In the genomic region with DNA sequence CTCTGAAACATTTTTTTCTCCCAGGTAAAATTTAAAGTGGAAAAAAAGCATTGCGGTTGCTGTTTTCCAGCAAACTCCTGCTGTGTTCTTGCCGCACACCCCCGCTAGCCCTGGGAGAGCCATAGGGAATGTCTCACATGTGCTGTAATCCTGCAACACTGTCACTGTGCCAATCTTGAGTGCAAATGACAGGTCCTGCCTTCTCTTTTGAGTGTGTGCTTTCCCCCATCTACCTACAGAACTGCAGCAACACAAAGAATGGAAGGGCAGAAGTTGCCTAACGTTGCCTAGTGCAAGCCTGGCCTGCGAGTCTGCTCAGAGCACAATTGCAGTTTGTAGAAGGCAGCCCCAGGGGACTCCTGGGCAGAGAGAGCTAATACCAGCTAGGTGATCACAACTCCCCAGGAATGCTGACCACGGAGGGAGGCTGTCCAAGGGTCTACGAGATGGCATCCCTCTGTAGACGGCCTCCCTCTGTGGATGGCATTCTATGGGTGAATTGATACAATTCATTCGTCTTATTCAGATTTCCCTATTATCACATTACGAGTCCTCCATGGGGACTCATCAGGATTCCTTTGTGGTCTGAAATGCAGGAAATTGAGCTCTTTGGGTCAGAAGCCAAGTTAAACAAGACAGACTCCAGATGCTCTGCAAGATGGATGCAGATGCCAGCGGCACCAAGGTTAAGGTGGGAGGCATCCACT, we compare ENCODE assay signal across 12 cellular contexts.
A peak's percentile ranks its signal among the peaks of the same experiment; 100 is the strongest.
DNase-seq lines count a peak whose midpoint lies in the region; ATAC-seq and TF ChIP-seq lines count a peak whose summit lies in the region.
"Had no signal": no experiment of that assay in that cellular context is flagged by ENCODE, and none has a peak within 500 bp of the region (broad histone marks: within the 10 kb centered on the region; RNA-seq: fewer than 3 reads in every experiment).

No MANE protein-coding gene starts in this region.

- H4K8ac ChIP-seq in trophoblast cell (ENCODE audit: low read depth, low read length), result no peak overlapping the region

- no peaks in the 10 kb centered on the region for H3K9me3 ChIP-seq in GM23248 (ENCODE audit: low read depth)
- H3K9me3 ChIP-seq in SK-N-SH, result no peaks in the 10 kb centered on the region
- H3K9me3 ChIP-seq in trophoblast cell (ENCODE audit: insufficient read depth, low read depth, low read length), result no peaks in the 10 kb centered on the region

- H3K4me2 ChIP-seq in GM23248 (ENCODE audit: unreplicated experiment) (peak overlapping the region; percentile 17), SK-N-SH (peak overlapping the region; percentile 54; the same call in 1 of the 2 replicates), trophoblast cell (ENCODE audit: low read length) (no peak overlapping the region)
- H3K4me2 ChIP-seq: PC-9 had no signal

- no peak overlapping the region for H2BK5ac ChIP-seq in trophoblast cell (ENCODE audit: low read depth, low read length, poor library complexity)

- in situ Hi-C loops in GM23248 (cut with MboI), result no loop called here

- no peak overlapping the region for H3K18ac ChIP-seq in trophoblast cell (ENCODE audit: low read length)

- H4K20me1 ChIP-seq in GM23248 (ENCODE audit: insufficient read depth) (no peaks in the 10 kb centered on the region), SK-N-SH (ENCODE audit: insufficient read depth) (no peaks in the 10 kb centered on the region)

- POLR2A ChIA-PET in SK-N-SH (lab: Yijun Ruan, JAX), result no interaction called here

- no peak overlapping the region for H3K4me3 ChIP-seq in GM23248
- no peak overlapping the region for H3K4me3 ChIP-seq in SK-N-SH (ENCODE audit: low read depth in 2 of 2, low read length in 1 of 2)
- H3K4me3 ChIP-seq in fibroblast of pulmonary artery (replicated peaks; ENCODE audit: low read depth, low read length), result no peak overlapping the region
- no peak overlapping the region for H3K4me3 ChIP-seq in trophoblast cell (ENCODE audit: low read depth, low read length)
- H3K4me3 ChIP-seq: PC-9 had no signal

- H3K4me1 ChIP-seq in GM23248 (ENCODE audit: insufficient read depth) (peaks cover 53% of the 10 kb centered on the region), SK-N-SH (ENCODE audit: control insufficient read depth in 1 of 2, insufficient read depth in 2 of 2, low read depth in 1 of 2, low read length in 1 of 2) (peaks cover 32 to 53% of the 10 kb centered on the region in 2 experiments), trophoblast cell (ENCODE audit: control insufficient read depth in 1 of 2, insufficient read depth in 2 of 2, low read length in 2 of 2) (peaks cover 7 to 11% of the 10 kb centered on the region in 2 experiments)

- H3K79me1 ChIP-seq in trophoblast cell (ENCODE audit: low read length), result peaks cover 3% of the 10 kb centered on the region

- WGBS in GM23248 (ENCODE audit: low coverage in 1 of 2, low lambda C conversion rate in 2 of 2, missing lambda C conversion rate in 2 of 2), 2 experiments, result 43 to 44% methylated on average over 11 of the region's 11 CpGs
- 26% methylated on average over 10 of the region's 11 CpGs for WGBS in SK-N-SH (ENCODE audit: low lambda C conversion rate)
- no CpG with 5 or more reads among the region's 11 CpGs for WGBS in trophoblast cell (ENCODE audit: extremely low coverage, insufficient coverage, insufficient read length)

- no peaks in the 10 kb centered on the region for H3K36me3 ChIP-seq in GM23248 (ENCODE audit: low read depth)
- no peaks in the 10 kb centered on the region for H3K36me3 ChIP-seq in SK-N-SH (replicated peaks in 1 of 2; ENCODE audit: control insufficient read depth in 1 of 2, insufficient read depth in 2 of 2, low read length in 1 of 2)
- H3K36me3 ChIP-seq in trophoblast cell (ENCODE audit: control insufficient read depth in 1 of 2, insufficient read depth in 2 of 2, low read length in 2 of 2), result no peaks in the 10 kb centered on the region

- H3K9ac ChIP-seq in GM23248 (no peak overlapping the region), SK-N-SH (peak overlapping the region; percentile 13; the same call in 1 of the 2 replicates), trophoblast cell (ENCODE audit: low read length) (no peak overlapping the region)

- H3K4ac ChIP-seq in trophoblast cell (ENCODE audit: low read depth, low read length), result no peak overlapping the region

- peak overlapping the region; percentile 16; the same call in 1 of the 2 replicates for H3K27ac ChIP-seq in GM23248
- peak overlapping the region; percentile 66 to 80 for H3K27ac ChIP-seq in SK-N-SH (ENCODE audit: low read depth in 2 of 2, low read length in 1 of 2)
- no peak overlapping the region for H3K27ac ChIP-seq in trophoblast cell (ENCODE audit: low read depth, low read length)
- H3K27ac ChIP-seq: PC-9 had no signal

- ATAC-seq in HG02852 (IDR thresholded peaks at IDR 0.05; ENCODE audit: unreplicated experiment) (no peak), HG03469 (IDR thresholded peaks at IDR 0.05; ENCODE audit: unreplicated experiment) (no peak), GM19324 (IDR thresholded peaks at IDR 0.05; ENCODE audit: low FRiP score, unreplicated experiment) (no peak)
- ATAC-seq: activated T-cell treated with anti-CD3 and anti-CD28 coated beads, Interleukin-2, amount 50 U/mL, for 72 hours had no signal

- no peak overlapping the region for H2AK5ac ChIP-seq in trophoblast cell (ENCODE audit: low read length)

- DNase-seq in GM23248 (peak; percentile 79), SK-N-SH (no peak), fibroblast of pulmonary artery (ENCODE audit: low read depth) (peak; percentile 64), trophoblast cell (no peak), pons (ENCODE audit: low spot score) (no peak)
- DNase-seq: activated T-cell treated with anti-CD3 and anti-CD28 coated beads, Interleukin-2, amount 50 U/mL, for 72 hours; NCI-H187 treated with DMSO at 0.1 percent for 48 hours; stimulated activated naive CD4-positive, alpha-beta T cell had no signal

- no peak for TF ChIP-seq CTCF in SK-N-SH (IDR thresholded peaks at IDR 0.05)
- no peak for TF ChIP-seq CTCF in fibroblast of pulmonary artery (IDR thresholded peaks at IDR 0.05; ENCODE audit: low read length, missing control alignments)

- no peak overlapping the region for H2BK12ac ChIP-seq in trophoblast cell (ENCODE audit: low read length)

- H3K14ac ChIP-seq in trophoblast cell (ENCODE audit: low read length), result peak overlapping the region; percentile 6

- no peak overlapping the region for H3K23ac ChIP-seq in trophoblast cell (ENCODE audit: low read length)

- H3K27me3 ChIP-seq in GM23248 (replicated peaks; ENCODE audit: insufficient read depth) (no peaks in the 10 kb centered on the region), SK-N-SH (ENCODE audit: insufficient read depth) (no peaks in the 10 kb centered on the region), trophoblast cell (ENCODE audit: insufficient read depth, low read length) (no peaks in the 10 kb centered on the region)

- CTCF ChIA-PET in SK-N-SH (lab: Yijun Ruan, JAX), result no interaction called here

- H4K12ac ChIP-seq in trophoblast cell (ENCODE audit: low read depth, low read length), result no peak overlapping the region

- H4K91ac ChIP-seq in trophoblast cell (ENCODE audit: low read depth, low read length), result no peak overlapping the region

- H3K9me2 ChIP-seq in GM23248 (ENCODE audit: insufficient read depth) (no peaks in the 10 kb centered on the region), SK-N-SH (no peaks in the 10 kb centered on the region)

- peaks cover 43% of the 10 kb centered on the region for H3F3A ChIP-seq in GM23248 (ENCODE audit: insufficient read depth)
- peaks cover 23% of the 10 kb centered on the region for H3F3A ChIP-seq in SK-N-SH (replicated peaks; ENCODE audit: insufficient read depth)

- peak; percentile 62 to 97 for TF ChIP-seq EP300 in SK-N-SH (IDR thresholded peaks at IDR 0.05; ENCODE audit: borderline replicate concordance in 1 of 2, low read depth in 1 of 2, low read length in 1 of 2)

- H2AFZ ChIP-seq in GM23248, result no peak overlapping the region
- peak overlapping the region; percentile 44; the same call in 1 of the 2 replicates for H2AFZ ChIP-seq in SK-N-SH (ENCODE audit: low read depth)
- no peak overlapping the region for H2AFZ ChIP-seq in trophoblast cell (ENCODE audit: insufficient read depth, low read length, poor library complexity)
- H2AFZ ChIP-seq: PC-9 had no signal

- H3K79me2 ChIP-seq in GM23248 (ENCODE audit: insufficient read depth) (no peaks in the 10 kb centered on the region), SK-N-SH (ENCODE audit: insufficient read depth) (no peaks in the 10 kb centered on the region), trophoblast cell (ENCODE audit: control insufficient read depth, insufficient read depth, low read length, poor library complexity) (no peaks in the 10 kb centered on the region)

- TF ChIP-seq RAD21 in SK-N-SH (IDR thresholded peaks at IDR 0.05; ENCODE audit: low read length), result no peak

- H2BK120ac ChIP-seq in trophoblast cell (ENCODE audit: insufficient read depth, low read length, poor library complexity), result no peak overlapping the region

TF ChIP-seq in SK-N-SH, 30 proteins besides CTCF, POLR2A, EP300 and RAD21 (continues in another document):
- TF ChIP-seq NFIC (IDR thresholded peaks at IDR 0.05; ENCODE audit: borderline replicate concordance) (peak; percentile 98), GATA2 (CRISPR knock-in tag; IDR thresholded peaks at IDR 0.05) (no peak), TEAD4 (IDR thresholded peaks at IDR 0.05; ENCODE audit: borderline replicate concordance, insufficient read depth) (peak; percentile 94), MEF2A (IDR thresholded peaks at IDR 0.05; ENCODE audit: borderline replicate concordance, low read depth) (peak; percentile 77; the same call in 1 of the 2 replicates), TCF12 (IDR thresholded peaks at IDR 0.05) (peak; percentile 99), FOXM1 (IDR thresholded peaks at IDR 0.05; ENCODE audit: low read depth) (peak; percentile 86), IRF3 (IDR thresholded peaks at IDR 0.05; ENCODE audit: low read depth, low read length) (no peak), MXI1 (IDR thresholded peaks at IDR 0.05; ENCODE audit: low read depth, low read length) (no peak), CHD2 (IDR thresholded peaks at IDR 0.05; ENCODE audit: low read length, partially characterized antibody) (no peak), FOSL2 (IDR thresholded peaks at IDR 0.05; ENCODE audit: borderline replicate concordance, low read depth) (peak; percentile 71), SIN3A (IDR thresholded peaks at IDR 0.05; ENCODE audit: borderline replicate concordance, low read depth, low read length) (no peak), TAF1 (IDR thresholded peaks at IDR 0.05; ENCODE audit: borderline replicate concordance, low read depth, low read length) (no peak), SMC3 (IDR thresholded peaks at IDR 0.05; ENCODE audit: low read depth, low read length) (no peak; the same call in 1 of the 2 replicates)

Comparison
In these comparisons a context has a peak if more than half of its experiments do, and no peak if none do; other contexts are left out.
1. DNase-seq: peak in GM23248 (single experiment) and fibroblast of pulmonary artery (single experiment); none in SK-N-SH (single experiment), trophoblast cell (0 of 2) and pons (single experiment).